Comparison of ENCODE assay signal across 8 cellular contexts in genomic region chr4:185183622-185184281, GRCh38. TPM values are rescaled to one million over a fixed set of nuclear protein-coding genes. Genes with fewer than 3 reads are reported as not detected.
DNase-seq lines count a peak whose midpoint lies in the region; ATAC-seq and TF ChIP-seq lines count a peak whose summit lies in the region.

No MANE protein-coding gene starts in this region.

- no peak overlapping the region for H3K4me2 ChIP-seq in GM23338

- intact Hi-C loops in CD8-positive, alpha-beta T cell (cut with DNase I, micrococcal nuclease), result loop anchor here (1.0 to 10.0 kb wide), 7 partner anchors 20 to 441 kb away; partner anchors contain the start of genes CFAP97 (in 1 of the 2) and SLC25A4 (in 1 of the 2)
- intact Hi-C loops in left ventricle myocardium inferior (cut with micrococcal nuclease), result no loop called here

- TF ChIP-seq CTCF in CD8-positive, alpha-beta T cell (IDR thresholded peaks at IDR 0.05), result peak; percentile 95
- TF ChIP-seq CTCF in GM23338 (conservative IDR thresholded peaks at IDR 0.05; ENCODE audit: low read depth in 2 of 2) (peak; percentile 83 to 98), left ventricle myocardium inferior (IDR thresholded peaks at IDR 0.05; ENCODE audit: borderline replicate concordance) (peak; percentile 89), retinal pigment epithelial cell (conservative IDR thresholded peaks at IDR 0.05; ENCODE audit: low read depth, low read length) (peak; percentile 83)

- no peak overlapping the region for H3K27ac Mint-ChIP-seq in CD8-positive, alpha-beta T cell
- H3K27ac Mint-ChIP-seq in GM23338 (no peak overlapping the region), T-cell (no peak overlapping the region)
- H3K27ac Mint-ChIP-seq in stimulated activated memory B cell treated with anti-CD40 and anti-IgM and Interleukin-4, amounts not matched to agents 10 μg/mL and 1 μg/mL and 100 μg/mL, for 72 hours, result no peak overlapping the region

- H3K36me3 Mint-ChIP-seq in CD8-positive, alpha-beta T cell, result peaks cover 13% of the 10 kb centered on the region
- peaks cover 4% of the 10 kb centered on the region for H3K36me3 Mint-ChIP-seq in GM23338 (ENCODE audit: low read depth)
- peaks cover 24% of the 10 kb centered on the region for H3K36me3 Mint-ChIP-seq in T-cell
- H3K36me3 Mint-ChIP-seq in stimulated activated memory B cell treated with anti-CD40 and anti-IgM and Interleukin-4, amounts not matched to agents 10 μg/mL and 1 μg/mL and 100 μg/mL, for 72 hours, result peaks cover 24% of the 10 kb centered on the region

- H3K4me1 ChIP-seq in CD8-positive, alpha-beta T cell (ENCODE audit: insufficient read depth, low read length), result peaks cover 4% of the 10 kb centered on the region
- H3K4me1 ChIP-seq in GM23338 (ENCODE audit: insufficient read depth), result peaks cover 26% of the 10 kb centered on the region
- no peaks in the 10 kb centered on the region for H3K4me1 ChIP-seq in left ventricle myocardium inferior

- no peaks in the 10 kb centered on the region for H3K27me3 Mint-ChIP-seq in CD8-positive, alpha-beta T cell (ENCODE audit: low read depth)
- H3K27me3 Mint-ChIP-seq in GM23338 (ENCODE audit: insufficient read depth, low read depth, poor library complexity) (peaks cover 3% of the 10 kb centered on the region), T-cell (no peaks in the 10 kb centered on the region)
- no peaks in the 10 kb centered on the region for H3K27me3 Mint-ChIP-seq in stimulated activated memory B cell treated with anti-CD40 and anti-IgM and Interleukin-4, amounts not matched to agents 10 μg/mL and 1 μg/mL and 100 μg/mL, for 72 hours

- H3K79me2 ChIP-seq in GM23338 (replicated peaks; ENCODE audit: insufficient read depth), result 0 out of 2 replicates have a peak, but pooled peaks cover 9% of the 10 kb centered on the region

- POLR2A ChIA-PET in CD8-positive, alpha-beta T cell (lab: Charles Lee), result no interaction called here
- POLR2A ChIA-PET in T-cell (lab: Charles Lee), result interaction anchor here in 1 of 2 donors (1.0 to 1.2 kb wide), 2 partner anchors 12 to 69 kb away, joined by 3 to 4 read pairs; no protein-coding TSS in a partner anchor

- H3K9me3 Mint-ChIP-seq in CD8-positive, alpha-beta T cell, result no peaks in the 10 kb centered on the region
- H3K9me3 Mint-ChIP-seq in GM23338 (no peaks in the 10 kb centered on the region), T-cell (no peaks in the 10 kb centered on the region)
- no peaks in the 10 kb centered on the region for H3K9me3 Mint-ChIP-seq in stimulated activated memory B cell treated with anti-CD40 and anti-IgM and Interleukin-4, amounts not matched to agents 10 μg/mL and 1 μg/mL and 100 μg/mL, for 72 hours

- peaks cover 36% of the 10 kb centered on the region for H3K4me1 Mint-ChIP-seq in CD8-positive, alpha-beta T cell (ENCODE audit: low read depth)
- H3K4me1 Mint-ChIP-seq in GM23338 (peaks cover 29% of the 10 kb centered on the region), T-cell (peaks cover 38 to 48% (median 40%) of the 10 kb centered on the region in 3 donors)
- H3K4me1 Mint-ChIP-seq in stimulated activated memory B cell treated with anti-CD40 and anti-IgM and Interleukin-4, amounts not matched to agents 10 μg/mL and 1 μg/mL and 100 μg/mL, for 72 hours, result peaks cover 11% of the 10 kb centered on the region

- DNase-seq in CD8-positive, alpha-beta T cell, result peak; percentile 40 to 84 (median 75)
- DNase-seq in GM23338 (ENCODE audit: low spot score) (peak; percentile 93), NCI-H146 treated with DMSO at 0.1 percent for 48 hours (lab: John Stamatoyannopoulos, UW; ENCODE audit: unreplicated experiment) (peak; percentile 33), T-cell (peak; percentile 39 to 88 (median 68)), amniotic stem cell (lab: John Stamatoyannopoulos, UW) (peak; percentile 90), left ventricle myocardium inferior (peak; percentile 53), retinal pigment epithelial cell (ENCODE audit: low read depth) (peak; percentile 67)

- CTCF ChIA-PET in CD8-positive, alpha-beta T cell (lab: Charles Lee), result interaction anchor here (0.6 to 6.7 kb wide), 23 partner anchors 10 to 184 kb away, joined by 3 to 84 read pairs (median 5); partner anchors contain the start of gene SLC25A4
- CTCF ChIA-PET in T-cell (lab: Charles Lee), result interaction anchor here (0.5 to 3.4 kb wide), 27 partner anchors 9 to 1589 kb away, joined by 3 to 23 read pairs (median 4); partner anchors contain the start of genes SNX25 (in 1 of the 2) and UFSP2 (in 1 of the 2)

- no peaks in the 10 kb centered on the region for H3F3A ChIP-seq in GM23338 (replicated peaks; ENCODE audit: low read depth)

- no peaks in the 10 kb centered on the region for H3K9me3 ChIP-seq in CD8-positive, alpha-beta T cell (ENCODE audit: low read length)
- no peaks in the 10 kb centered on the region for H3K9me3 ChIP-seq in left ventricle myocardium inferior (replicated peaks)

- no peaks in the 10 kb centered on the region for H4K20me1 ChIP-seq in GM23338 (replicated peaks; ENCODE audit: insufficient read depth)

- H3K4me3 ChIP-seq in CD8-positive, alpha-beta T cell (ENCODE audit: low read depth, low read length), result no peak overlapping the region
- H3K4me3 ChIP-seq in GM23338 (no peak overlapping the region), left ventricle myocardium inferior (no peak overlapping the region), retinal pigment epithelial cell (ENCODE audit: low read length) (no peak overlapping the region)

- no peaks in the 10 kb centered on the region for H3K36me3 ChIP-seq in CD8-positive, alpha-beta T cell (ENCODE audit: insufficient read depth, low read length)
- H3K36me3 ChIP-seq in GM23338 (ENCODE audit: insufficient read depth) (no peaks in the 10 kb centered on the region), left ventricle myocardium inferior (peaks cover 15% of the 10 kb centered on the region)

- no peak overlapping the region for H3K27ac ChIP-seq in CD8-positive, alpha-beta T cell (ENCODE audit: low read depth, low read length)
- H3K27ac ChIP-seq in GM23338 (ENCODE audit: low read depth) (peak overlapping the region; percentile 68), left ventricle myocardium inferior (replicated peaks) (no peak overlapping the region)

- peak; percentile 75 for ATAC-seq in CD8-positive, alpha-beta T cell
- ATAC-seq in GM23338, result peak; percentile 87
- ATAC-seq in T-cell (replicated peaks in 1 of 4), result peak; percentile 54 to 78 (median 66)
- ATAC-seq in stimulated activated memory B cell treated with anti-CD40 and anti-IgM and Interleukin-4, amounts not matched to agents 10 μg/mL and 1 μg/mL and 100 μg/mL, for 72 hours, result no peak

- no peaks in the 10 kb centered on the region for H3K9me2 ChIP-seq in GM23338 (ENCODE audit: insufficient read depth)

- no peaks in the 10 kb centered on the region for H3K27me3 ChIP-seq in CD8-positive, alpha-beta T cell (ENCODE audit: insufficient read depth, low read length)
- H3K27me3 ChIP-seq in GM23338 (ENCODE audit: insufficient read depth) (no peaks in the 10 kb centered on the region), left ventricle myocardium inferior (ENCODE audit: low read depth) (no peaks in the 10 kb centered on the region)

- H3K4me3 Mint-ChIP-seq in CD8-positive, alpha-beta T cell, result no peak overlapping the region
- H3K4me3 Mint-ChIP-seq in GM23338 (no peak overlapping the region), T-cell (no peak overlapping the region)
- no peak overlapping the region for H3K4me3 Mint-ChIP-seq in stimulated activated memory B cell treated with anti-CD40 and anti-IgM and Interleukin-4, amounts not matched to agents 10 μg/mL and 1 μg/mL and 100 μg/mL, for 72 hours

- H2AFZ ChIP-seq in GM23338, result no peak overlapping the region

TF ChIP-seq in GM23338, 12 proteins besides CTCF, POLR2A, EP300 and RAD21 (continues in another document):
- TF ChIP-seq POLR2AphosphoS5 (IDR thresholded peaks at IDR 0.05; ENCODE audit: low read depth), result no peak
- no peak for TF ChIP-seq EZH2 (IDR thresholded peaks at IDR 0.05; ENCODE audit: low read depth, unreplicated experiment)
- no peak for TF ChIP-seq EZH2phosphoT487 (IDR thresholded peaks at IDR 0.05; ENCODE audit: unreplicated experiment)
- no peak for TF ChIP-seq ZNF114 (CRISPR knock-in tag; IDR thresholded peaks at IDR 0.05)
- TF ChIP-seq NANOG (IDR thresholded peaks at IDR 0.05; ENCODE audit: borderline replicate concordance), result no peak
- TF ChIP-seq JUNB (IDR thresholded peaks at IDR 0.05; ENCODE audit: unreplicated experiment), result no peak
- no peak for TF ChIP-seq ZNF331 (CRISPR knock-in tag; IDR thresholded peaks at IDR 0.05; ENCODE audit: low read depth)
- no peak for TF ChIP-seq STAT1 (IDR thresholded peaks at IDR 0.05; ENCODE audit: unreplicated experiment)

RNA-seq across cellular contexts. Expression of gene CFAP97, which starts 20.0 kb away (rescaled TPM):
- total RNA-seq in CD8-positive, alpha-beta T cell, result 10 to 100 TPM; 18.8 to 20.4 TPM
- total RNA-seq in GM23338 (2014; rRNA removed; shearing (Covaris generic)), result 37.7 and 38.4 TPM in 2 replicates
- 59.2 and 73.3 TPM in 2 replicates for polyA plus RNA-seq in GM23338 (2016; fragmentation: Nextera tagmentation; extraction: Ambion mirVana)
- total RNA-seq in T-cell, result 10 to 100 TPM; 29.8 to 35.3 (median 31.8) TPM
- 11.7 TPM for total RNA-seq in left ventricle myocardium inferior

RNA-seq across cellular contexts. Expression of gene SNX25, which starts 25.6 kb away (rescaled TPM):
- 10 to 100 TPM; 18.0 to 18.2 TPM for total RNA-seq in CD8-positive, alpha-beta T cell
- 17.7 and 25.0 TPM in 2 replicates for total RNA-seq in GM23338 (2014; rRNA removed; shearing (Covaris generic))
- 6.9 TPM in 2 replicates for polyA plus RNA-seq in GM23338 (2016; fragmentation: Nextera tagmentation; extraction: Ambion mirVana)
- 10 to 100 TPM; 14.0 to 19.3 (median 16.4) TPM for total RNA-seq in T-cell
- 10.8 TPM for total RNA-seq in left ventricle myocardium inferior

RNA-seq across cellular contexts. Expression of gene SLC25A4, which starts 40.7 kb away (rescaled TPM):
- 10 to 100 TPM; 10.0 to 11.0 TPM for total RNA-seq in CD8-positive, alpha-beta T cell
- total RNA-seq in GM23338 (2014; rRNA removed; shearing (Covaris generic)), result 43.3 and 43.6 TPM in 2 replicates
- 62.8 and 66.5 TPM in 2 replicates for polyA plus RNA-seq in GM23338 (2016; fragmentation: Nextera tagmentation; extraction: Ambion mirVana)
- 1 to 10 TPM; 4.5 to 7.2 (median 5.6) TPM for total RNA-seq in T-cell
- 2,250 TPM for total RNA-seq in left ventricle myocardium inferior

Comparison
In these comparisons a context has a peak if more than half of its experiments do, and no peak if none do; other contexts are left out.
1. DNase-seq: peak in every context shown above with its lines; median percentile 93 in GM23338; 90 in amniotic stem cell; 75 in CD8-positive, alpha-beta T cell; 68 in T-cell; 67 in retinal pigment epithelial cell; 53 in left ventricle myocardium inferior; 33 in NCI-H146 treated with DMSO at 0.1 percent for 48 hours.
2. RNA of gene SLC25A4, which starts 40.7 kb away (total RNA-seq): 2,250 TPM in left ventricle myocardium inferior (single experiment); 43.3 to 43.6 TPM in GM23338, 10.0 to 11.0 TPM in CD8-positive, alpha-beta T cell and 4.5 to 7.2 TPM in T-cell; every median in the first group is over 10 times any median in the second.
3. Peak in every context shown above with its lines, with median percentiles within 50 percentile points of each other: CTCF ChIP-seq.